Comparison of ENCODE assay signal across 13 cellular contexts in genomic region chr17:20174588-20175265, GRCh38.
DNase-seq lines count a peak whose midpoint lies in the region; ATAC-seq and TF ChIP-seq lines count a peak whose summit lies in the region.
"Had no signal": no experiment of that assay in that cellular context is flagged by ENCODE, and none has a peak within 500 bp of the region (broad histone marks: within the 10 kb centered on the region; RNA-seq: fewer than 3 reads in every experiment).

No MANE protein-coding gene starts in this region.

- intact Hi-C loops in Caco-2 (cut with micrococcal nuclease; ENCODE audit: unreplicated experiment), result no loop called here
- intact Hi-C loops in CD4-positive, alpha-beta T cell (cut with DNase I, micrococcal nuclease), result no loop called here

- H3K4me1 Mint-ChIP-seq in Caco-2 (ENCODE audit: low read depth, unreplicated experiment), result peaks cover 85% of the 10 kb centered on the region
- H3K4me1 Mint-ChIP-seq in CD4-positive, alpha-beta T cell (ENCODE audit: low read depth), result no peaks in the 10 kb centered on the region

- peak overlapping the region; percentile 30 for H3K27ac Mint-ChIP-seq in Caco-2 (ENCODE audit: unreplicated experiment)
- H3K27ac Mint-ChIP-seq in CD4-positive, alpha-beta T cell, result no peak overlapping the region
- H3K27ac Mint-ChIP-seq: activated naive CD4-positive, alpha-beta T cell treated with anti-CD3 and anti-CD28 coated beads, Interleukin-2, amount 50 U/mL, for 72 hours had no signal

- POLR2A ChIA-PET in Caco-2 (lab: Charles Lee), result no interaction called here
- POLR2A ChIA-PET in CD4-positive, alpha-beta T cell (lab: Charles Lee), result no interaction called here

- no peaks in the 10 kb centered on the region for H3K27me3 Mint-ChIP-seq in Caco-2 (ENCODE audit: insufficient read depth, unreplicated experiment)
- H3K27me3 Mint-ChIP-seq in CD4-positive, alpha-beta T cell, result no peaks in the 10 kb centered on the region

- BruUV-seq in Caco-2 (replicated peaks; lab: Mats Ljungman, UMichigan), result no TSS peak

- H3K4me3 Mint-ChIP-seq in Caco-2 (ENCODE audit: unreplicated experiment), result peak overlapping the region; percentile 15
- H3K4me3 Mint-ChIP-seq in CD4-positive, alpha-beta T cell, result no peak overlapping the region

- H3K27me3 ChIP-seq in Caco-2 (replicated peaks; ENCODE audit: control insufficient read depth, insufficient read depth, low read length) (no peaks in the 10 kb centered on the region), MG63 (no peaks in the 10 kb centered on the region), brain microvascular endothelial cell (replicated peaks) (no peaks in the 10 kb centered on the region)
- no peaks in the 10 kb centered on the region for H3K27me3 ChIP-seq in CD4-positive, alpha-beta T cell (ENCODE audit: control insufficient read depth, insufficient read depth, low read length)
- H3K27me3 ChIP-seq: BE2C had no signal

- DNase-seq in Caco-2 (no peak), MG63 (peak; percentile 79), brain microvascular endothelial cell (peak; percentile 60), myocyte (ENCODE audit: low read depth) (peak; percentile 76), dedifferentiated amniotic fluid mesenchymal stem cell (ENCODE audit: extremely low spot score) (no peak)
- no peak for DNase-seq in CD4-positive, alpha-beta T cell
- DNase-seq: BE2C, dermis blood vessel endothelial cell, GDM1 had no signal

- H3K27ac ChIP-seq in brain microvascular endothelial cell, result no peak overlapping the region
- H3K27ac ChIP-seq in CD4-positive, alpha-beta T cell (ENCODE audit: low read depth, low read length), result no peak overlapping the region

- no peak for ATAC-seq in HG02885 (IDR thresholded peaks at IDR 0.05; ENCODE audit: poor library complexity, unreplicated experiment)
- no peak for ATAC-seq in GM21723 (IDR thresholded peaks at IDR 0.05; ENCODE audit: unreplicated experiment)
- no peak for ATAC-seq in CD4-positive, alpha-beta T cell (ENCODE audit: poor library complexity)
- ATAC-seq: activated naive CD4-positive, alpha-beta T cell treated with anti-CD3 and anti-CD28 coated beads, Interleukin-2, amount 50 U/mL, for 72 hours; Right ventricle myocardium inferior had no signal

- no peak for TF ChIP-seq CTCF in Caco-2 (IDR thresholded peaks at IDR 0.05; ENCODE audit: insufficient read depth in 1 of 2, low read depth in 1 of 2, low read length in 1 of 2, severe bottlenecking in 1 of 2, unreplicated experiment in 1 of 2)
- TF ChIP-seq CTCF in brain microvascular endothelial cell (IDR thresholded peaks at IDR 0.05; ENCODE audit: low read depth, low read length, missing control alignments), result no peak
- no peak for TF ChIP-seq CTCF in CD4-positive, alpha-beta T cell (IDR thresholded peaks at IDR 0.05)

- H3K36me3 Mint-ChIP-seq in Caco-2 (ENCODE audit: insufficient read depth, unreplicated experiment), result peaks cover 39% of the 10 kb centered on the region
- H3K36me3 Mint-ChIP-seq in CD4-positive, alpha-beta T cell (ENCODE audit: low read depth), result no peaks in the 10 kb centered on the region
- H3K36me3 Mint-ChIP-seq: activated naive CD4-positive, alpha-beta T cell treated with anti-CD3 and anti-CD28 coated beads, Interleukin-2, amount 50 U/mL, for 72 hours had no signal

- H3K9me3 Mint-ChIP-seq in Caco-2 (ENCODE audit: unreplicated experiment), result no peaks in the 10 kb centered on the region
- H3K9me3 Mint-ChIP-seq in CD4-positive, alpha-beta T cell, result no peaks in the 10 kb centered on the region
- H3K9me3 Mint-ChIP-seq: activated naive CD4-positive, alpha-beta T cell treated with anti-CD3 and anti-CD28 coated beads, Interleukin-2, amount 50 U/mL, for 72 hours had no signal

- H3K4me3 ChIP-seq in Caco-2 (ENCODE audit: low read depth, low read length), result no peak overlapping the region
- H3K4me3 ChIP-seq in MG63, result no peak overlapping the region
- H3K4me3 ChIP-seq in brain microvascular endothelial cell (ENCODE audit: low read depth, low read length), result peak overlapping the region; percentile 12

- H3K9me3 ChIP-seq in Caco-2 (no peaks in the 10 kb centered on the region), MG63 (no peaks in the 10 kb centered on the region)
- H3K9me3 ChIP-seq in CD4-positive, alpha-beta T cell (ENCODE audit: control insufficient read depth, low read length), result no peaks in the 10 kb centered on the region
- H3K9me3 ChIP-seq: BE2C had no signal

- in situ Hi-C loops in brain microvascular endothelial cell (cut with HindIII; ENCODE audit: low pct_ligation_motif_present, low sequenced_read_pairs), result no loop called here

- peaks cover 63% of the 10 kb centered on the region for H3K4me1 ChIP-seq in Caco-2
- H3K4me1 ChIP-seq: BE2C had no signal

- H3K36me3 ChIP-seq in Caco-2 (ENCODE audit: control insufficient read depth, insufficient read depth, low read length) (no peaks in the 10 kb centered on the region), MG63 (no peaks in the 10 kb centered on the region), brain microvascular endothelial cell (replicated peaks) (no peaks in the 10 kb centered on the region)
- H3K36me3 ChIP-seq: BE2C had no signal

- CTCF ChIA-PET in Caco-2 (lab: Charles Lee), result no interaction called here
- CTCF ChIA-PET in CD4-positive, alpha-beta T cell (lab: Charles Lee), result no interaction called here

Comparison
In these comparisons a context has a peak if more than half of its experiments do, and no peak if none do; other contexts are left out.
1. DNase-seq: peak in MG63 (single experiment), brain microvascular endothelial cell (single experiment) and myocyte (single experiment); none in Caco-2 (0 of 2), CD4-positive, alpha-beta T cell (0 of 10) and dedifferentiated amniotic fluid mesenchymal stem cell (single experiment).